2 cellular contexts compared by ENCODE assay signal in the genomic region with DNA sequence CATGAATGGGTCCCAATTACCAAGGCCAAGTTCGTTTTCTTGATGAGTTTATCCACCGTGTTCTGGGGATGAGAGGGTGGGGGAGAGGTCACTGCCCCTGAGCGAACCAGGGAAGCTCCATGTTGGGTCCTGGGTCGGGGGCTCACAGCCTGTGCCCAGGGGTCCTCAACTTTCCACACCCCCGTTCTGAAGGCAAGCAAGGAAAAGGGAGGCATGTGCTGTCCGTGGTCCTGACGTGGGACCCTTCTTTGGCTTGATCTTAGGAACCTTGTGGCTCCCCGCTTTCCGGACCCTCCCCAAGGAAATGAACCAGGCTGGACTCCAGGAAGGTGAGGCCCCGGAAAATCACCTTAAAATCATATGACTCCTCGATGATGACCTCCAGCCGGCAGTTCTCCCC.
TF ChIP-seq lines count a peak whose summit lies in the region.

No MANE protein-coding gene starts in this region.

TF ChIP-seq in A549, 52 proteins besides CTCF, POLR2A, EP300 and RAD21:
- TF ChIP-seq NPAS2 (CRISPR knock-in tag; IDR thresholded peaks at IDR 0.05; ENCODE audit: borderline replicate concordance), result no peak
- TF ChIP-seq PHF8 (IDR thresholded peaks at IDR 0.05; ENCODE audit: borderline replicate concordance, low read depth), result no peak
- TF ChIP-seq SREBF2 (IDR thresholded peaks at IDR 0.05), result no peak
- TF ChIP-seq, protein P1, sequence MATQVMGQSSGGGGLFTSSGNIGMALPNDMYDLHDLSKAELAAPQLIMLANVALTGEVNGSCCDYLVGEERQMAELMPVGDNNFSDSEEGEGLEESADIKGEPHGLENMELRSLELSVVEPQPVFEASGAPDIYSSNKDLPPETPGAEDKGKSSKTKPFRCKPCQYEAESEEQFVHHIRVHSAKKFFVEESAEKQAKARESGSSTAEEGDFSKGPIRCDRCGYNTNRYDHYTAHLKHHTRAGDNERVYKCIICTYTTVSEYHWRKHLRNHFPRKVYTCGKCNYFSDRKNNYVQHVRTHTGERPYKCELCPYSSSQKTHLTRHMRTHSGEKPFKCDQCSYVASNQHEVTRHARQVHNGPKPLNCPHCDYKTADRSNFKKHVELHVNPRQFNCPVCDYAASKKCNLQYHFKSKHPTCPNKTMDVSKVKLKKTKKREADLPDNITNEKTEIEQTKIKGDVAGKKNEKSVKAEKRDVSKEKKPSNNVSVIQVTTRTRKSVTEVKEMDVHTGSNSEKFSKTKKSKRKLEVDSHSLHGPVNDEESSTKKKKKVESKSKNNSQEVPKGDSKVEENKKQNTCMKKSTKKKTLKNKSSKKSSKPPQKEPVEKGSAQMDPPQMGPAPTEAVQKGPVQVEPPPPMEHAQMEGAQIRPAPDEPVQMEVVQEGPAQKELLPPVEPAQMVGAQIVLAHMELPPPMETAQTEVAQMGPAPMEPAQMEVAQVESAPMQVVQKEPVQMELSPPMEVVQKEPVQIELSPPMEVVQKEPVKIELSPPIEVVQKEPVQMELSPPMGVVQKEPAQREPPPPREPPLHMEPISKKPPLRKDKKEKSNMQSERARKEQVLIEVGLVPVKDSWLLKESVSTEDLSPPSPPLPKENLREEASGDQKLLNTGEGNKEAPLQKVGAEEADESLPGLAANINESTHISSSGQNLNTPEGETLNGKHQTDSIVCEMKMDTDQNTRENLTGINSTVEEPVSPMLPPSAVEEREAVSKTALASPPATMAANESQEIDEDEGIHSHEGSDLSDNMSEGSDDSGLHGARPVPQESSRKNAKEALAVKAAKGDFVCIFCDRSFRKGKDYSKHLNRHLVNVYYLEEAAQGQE (IDR thresholded peaks at IDR 0.05), result peak; percentile 92
- no peak for TF ChIP-seq HDAC2 (IDR thresholded peaks at IDR 0.05)
- TF ChIP-seq EHMT2 (IDR thresholded peaks at IDR 0.05; ENCODE audit: low read depth), result peak; percentile 69; the same call in 1 of the 2 replicates
- TF ChIP-seq ZFP36 (IDR thresholded peaks at IDR 0.05; ENCODE audit: borderline replicate concordance, partially characterized antibody), result no peak

TF ChIP-seq in GM12878, 131 proteins besides CTCF, POLR2A, EP300 and RAD21:
- TF ChIP-seq SMAD1 (IDR thresholded peaks at IDR 0.05; ENCODE audit: low read depth, partially characterized antibody) (no peak), ZNF274 (IDR thresholded peaks at IDR 0.05; ENCODE audit: insufficient read depth, insufficient read length) (no peak), RFX5 (IDR thresholded peaks at IDR 0.05; ENCODE audit: low read depth, low read length) (no peak), SPI1 (IDR thresholded peaks at IDR 0.05; ENCODE audit: borderline replicate concordance, insufficient read depth, low read depth, low read length) (no peak), CBFB (IDR thresholded peaks at IDR 0.05; ENCODE audit: low read depth) (no peak), ZNF207 (IDR thresholded peaks at IDR 0.05; ENCODE audit: borderline replicate concordance) (no peak)
- TF ChIP-seq, protein P1 (IDR thresholded peaks at IDR 0.05; ENCODE audit: low read depth, low read length), result peak; percentile 84
- TF ChIP-seq, protein P2, sequence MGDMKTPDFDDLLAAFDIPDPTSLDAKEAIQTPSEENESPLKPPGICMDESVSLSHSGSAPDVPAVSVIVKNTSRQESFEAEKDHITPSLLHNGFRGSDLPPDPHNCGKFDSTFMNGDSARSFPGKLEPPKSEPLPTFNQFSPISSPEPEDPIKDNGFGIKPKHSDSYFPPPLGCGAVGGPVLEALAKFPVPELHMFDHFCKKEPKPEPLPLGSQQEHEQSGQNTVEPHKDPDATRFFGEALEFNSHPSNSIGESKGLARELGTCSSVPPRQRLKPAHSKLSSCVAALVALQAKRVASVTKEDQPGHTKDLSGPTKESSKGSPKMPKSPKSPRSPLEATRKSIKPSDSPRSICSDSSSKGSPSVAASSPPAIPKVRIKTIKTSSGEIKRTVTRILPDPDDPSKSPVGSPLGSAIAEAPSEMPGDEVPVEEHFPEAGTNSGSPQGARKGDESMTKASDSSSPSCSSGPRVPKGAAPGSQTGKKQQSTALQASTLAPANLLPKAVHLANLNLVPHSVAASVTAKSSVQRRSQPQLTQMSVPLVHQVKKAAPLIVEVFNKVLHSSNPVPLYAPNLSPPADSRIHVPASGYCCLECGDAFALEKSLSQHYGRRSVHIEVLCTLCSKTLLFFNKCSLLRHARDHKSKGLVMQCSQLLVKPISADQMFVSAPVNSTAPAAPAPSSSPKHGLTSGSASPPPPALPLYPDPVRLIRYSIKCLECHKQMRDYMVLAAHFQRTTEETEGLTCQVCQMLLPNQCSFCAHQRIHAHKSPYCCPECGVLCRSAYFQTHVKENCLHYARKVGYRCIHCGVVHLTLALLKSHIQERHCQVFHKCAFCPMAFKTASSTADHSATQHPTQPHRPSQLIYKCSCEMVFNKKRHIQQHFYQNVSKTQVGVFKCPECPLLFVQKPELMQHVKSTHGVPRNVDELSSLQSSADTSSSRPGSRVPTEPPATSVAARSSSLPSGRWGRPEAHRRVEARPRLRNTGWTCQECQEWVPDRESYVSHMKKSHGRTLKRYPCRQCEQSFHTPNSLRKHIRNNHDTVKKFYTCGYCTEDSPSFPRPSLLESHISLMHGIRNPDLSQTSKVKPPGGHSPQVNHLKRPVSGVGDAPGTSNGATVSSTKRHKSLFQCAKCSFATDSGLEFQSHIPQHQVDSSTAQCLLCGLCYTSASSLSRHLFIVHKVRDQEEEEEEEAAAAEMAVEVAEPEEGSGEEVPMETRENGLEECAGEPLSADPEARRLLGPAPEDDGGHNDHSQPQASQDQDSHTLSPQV (IDR thresholded peaks at IDR 0.05), result no peak
